In the genomic region with DNA sequence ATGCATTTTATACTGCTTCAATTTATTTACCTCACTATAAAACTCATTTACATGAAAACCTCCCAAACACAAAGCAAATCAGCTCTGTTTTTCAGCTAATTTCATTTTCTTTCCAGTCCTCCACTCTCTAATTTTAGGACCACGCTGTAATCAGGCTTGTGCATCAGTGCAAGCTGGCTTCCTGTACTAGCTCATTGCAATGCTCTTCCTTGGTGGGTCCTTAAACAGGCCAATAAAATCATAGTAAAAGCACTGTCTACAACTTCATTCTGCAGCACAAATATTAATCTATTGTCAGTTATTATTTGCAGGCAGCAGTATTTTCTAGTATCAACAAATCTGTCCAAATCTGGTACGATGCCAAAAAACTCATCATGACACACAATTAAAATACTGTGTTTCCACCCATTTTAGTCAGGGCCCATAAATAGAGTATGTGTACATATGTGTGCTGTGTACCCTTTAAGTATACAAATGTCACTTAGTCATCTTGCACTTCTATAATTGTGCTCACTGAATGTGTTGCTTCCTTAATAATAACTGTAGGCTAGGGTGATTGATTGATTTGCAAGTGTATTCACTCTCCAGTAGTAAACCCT, we compare ENCODE assay signal across 1 cellular context.
TF ChIP-seq lines count a peak whose summit lies in the region.

No MANE protein-coding gene starts in this region.

TF ChIP-seq in IMR-90, 13 proteins besides CTCF, POLR2A, EP300 and RAD21 (continued from another document):
- no peak for TF ChIP-seq RCOR1 (IDR thresholded peaks at IDR 0.05; ENCODE audit: insufficient replicate concordance, low read length)
- TF ChIP-seq SMC3 (IDR thresholded peaks at IDR 0.05; ENCODE audit: low read depth, low read length) = no peak
TF ChIP-seq in IMR-90: peak in this region for 0.
